16 cellular contexts compared by ENCODE assay signal in genomic region chr3:115903843-115904242, GRCh38.
"Had no signal": no experiment of that assay in that cellular context is flagged by ENCODE, and none has a peak within 500 bp of the region (broad histone marks: within the 10 kb centered on the region; RNA-seq: fewer than 3 reads in every experiment).

No MANE protein-coding gene starts in this region.

- H3K27me3 ChIP-seq: ascending aorta, breast epithelium, esophagus squamous epithelium, hepatocyte, sigmoid colon, spleen had no signal

- H3K9me3 Mint-ChIP-seq: activated T-cell treated with anti-CD3 and anti-CD28 coated beads, Interleukin-2, amount 50 U/mL, for 72 hours; stimulated activated memory B cell treated with anti-CD40 and anti-IgM and Interleukin-4, amounts not matched to agents 10 μg/mL and 1 μg/mL and 100 μg/mL, for 72 hours had no signal

- H3K27ac Mint-ChIP-seq: activated naive CD4-positive, alpha-beta T cell treated with anti-CD3 and anti-CD28 coated beads, Interleukin-2, amount 50 U/mL, for 24 hours; activated T-cell treated with anti-CD3 and anti-CD28 coated beads, Interleukin-2, amount 50 U/mL, for 72 hours; natural killer cell treated with Interleukin-12 subunit alpha and Interleukin-12 subunit beta and Interleukin-15 and Interleukin-18, amount 100 ng/mL, for 72 hours; stimulated activated memory B cell treated with anti-CD40 and anti-IgM and Interleukin-4, amounts not matched to agents 10 μg/mL and 1 μg/mL and 100 μg/mL, for 72 hours had no signal

- H3K79me2 ChIP-seq: hepatocyte had no signal

- H3K4me2 ChIP-seq: hepatocyte had no signal

- H2AFZ ChIP-seq: hepatocyte had no signal

- DNase-seq: activated CD4-positive, alpha-beta T cell treated with anti-CD3 and anti-CD28 coated beads, Interleukin-2, amount 50 U/mL, for 4 hours; activated effector memory CD4-positive, alpha-beta T cell treated with anti-CD3 and anti-CD28 coated beads, Interleukin-2, amount 50 U/mL, for 16 hours; activated T-cell treated with anti-CD3 and anti-CD28 coated beads, Interleukin-2, amount 50 U/mL, for 72 hours; dermis blood vessel endothelial cell; effector memory CD4-positive, alpha-beta T cell; esophagus squamous epithelium; sigmoid colon; spleen; stimulated activated CD4-positive, alpha-beta T cell treated with anti-CD3 and anti-CD28 coated beads, Interleukin-4, amount 100 ng/mL, for 4 hours had no signal

- H3K4me1 Mint-ChIP-seq: activated naive CD4-positive, alpha-beta T cell treated with anti-CD3 and anti-CD28 coated beads, Interleukin-2, amount 50 U/mL, for 24 hours; stimulated activated memory B cell treated with anti-CD40 and anti-IgM and Interleukin-4, amounts not matched to agents 10 μg/mL and 1 μg/mL and 100 μg/mL, for 72 hours had no signal

- ATAC-seq: natural killer cell treated with Interleukin-12 subunit alpha and Interleukin-12 subunit beta and Interleukin-15 and Interleukin-18, amount 100 ng/mL, for 72 hours; stimulated activated memory B cell treated with anti-CD40 and anti-IgM and Interleukin-4, amounts not matched to agents 10 μg/mL and 1 μg/mL and 100 μg/mL, for 72 hours had no signal

- H3K36me3 ChIP-seq: ascending aorta, breast epithelium, esophagus squamous epithelium, sigmoid colon, spleen had no signal

- H3K4me1 ChIP-seq: ascending aorta, breast epithelium, esophagus squamous epithelium, spleen had no signal

- H3K27ac ChIP-seq: ascending aorta, breast epithelium, esophagus squamous epithelium, hepatocyte, sigmoid colon, spleen had no signal

- H3K4me3 Mint-ChIP-seq: activated naive CD4-positive, alpha-beta T cell treated with anti-CD3 and anti-CD28 coated beads, Interleukin-2, amount 50 U/mL, for 24 hours; activated T-cell treated with anti-CD3 and anti-CD28 coated beads, Interleukin-2, amount 50 U/mL, for 72 hours; natural killer cell treated with Interleukin-12 subunit alpha and Interleukin-12 subunit beta and Interleukin-15 and Interleukin-18, amount 100 ng/mL, for 72 hours; stimulated activated memory B cell treated with anti-CD40 and anti-IgM and Interleukin-4, amounts not matched to agents 10 μg/mL and 1 μg/mL and 100 μg/mL, for 72 hours had no signal

- H3K4me3 ChIP-seq: ascending aorta, breast epithelium, esophagus squamous epithelium, hepatocyte, lung, sigmoid colon, spleen had no signal

- H3K36me3 Mint-ChIP-seq: activated naive CD4-positive, alpha-beta T cell treated with anti-CD3 and anti-CD28 coated beads, Interleukin-2, amount 50 U/mL, for 24 hours; natural killer cell treated with Interleukin-12 subunit alpha and Interleukin-12 subunit beta and Interleukin-15 and Interleukin-18, amount 100 ng/mL, for 72 hours; stimulated activated memory B cell treated with anti-CD40 and anti-IgM and Interleukin-4, amounts not matched to agents 10 μg/mL and 1 μg/mL and 100 μg/mL, for 72 hours had no signal
